8 cellular contexts compared by ENCODE assay signal in genomic region chr1:2255420-2256369, GRCh38. TPM values are rescaled to one million over a fixed set of nuclear protein-coding genes. Genes with fewer than 3 reads are reported as not detected.
DNase-seq lines count a peak whose midpoint lies in the region; ATAC-seq, FAIRE-seq and TF ChIP-seq lines count a peak whose summit lies in the region.

No MANE protein-coding gene starts in this region.

- no peaks in the 10 kb centered on the region for H3K79me2 ChIP-seq in SU-DHL-6 (ENCODE audit: insufficient read depth, low read length)
- peaks cover 99% of the 10 kb centered on the region for H3K79me2 ChIP-seq in keratinocyte (ENCODE audit: control insufficient read depth, insufficient read depth, low read length)

- FAIRE-seq in keratinocyte (lab: Jason Lieb, UNC) = peak; percentile 87

- TF ChIP-seq CTCF in GM13977 (IDR thresholded peaks at IDR 0.05; ENCODE audit: extremely low read depth, insufficient read depth, missing control alignments) = no peak
- no peak for TF ChIP-seq CTCF in SU-DHL-6 (IDR thresholded peaks at IDR 0.05; ENCODE audit: insufficient read depth, low read length, poor library complexity, severe bottlenecking)
- no peak for TF ChIP-seq CTCF in keratinocyte (optimal IDR thresholded peaks at IDR 0.05 in 1 of 3, IDR thresholded peaks at IDR 0.05 in 1 of 3, conservative IDR thresholded peaks at IDR 0.05 in 1 of 3; ENCODE audit: extremely low read depth in 1 of 3, insufficient read depth in 2 of 3, low read length in 3 of 3)

- H3K9me3 Mint-ChIP-seq in activated naive CD8-positive, alpha-beta T cell treated with anti-CD3 and anti-CD28 coated beads for 36 hours = peaks cover 7% of the 10 kb centered on the region

- no peaks in the 10 kb centered on the region for H3K27me3 Mint-ChIP-seq in activated naive CD8-positive, alpha-beta T cell treated with anti-CD3 and anti-CD28 coated beads for 36 hours

- H2AFZ ChIP-seq in SU-DHL-6 (ENCODE audit: low read depth, low read length, severe bottlenecking) (no peak overlapping the region), keratinocyte (ENCODE audit: control insufficient read depth, low read length) (no peak overlapping the region)

- dilution Hi-C loops in keratinocyte (cut with MboI; ENCODE audit: extremely low pct_ligation_motif_present, low sequenced_read_pairs) = no loop called here

- H3K9me3 ChIP-seq in SU-DHL-6 (ENCODE audit: insufficient read depth, low read length) (peaks cover 15% of the 10 kb centered on the region; the same call in 1 of the 2 replicates), keratinocyte (ENCODE audit: control insufficient read depth, low read depth, low read length) (peaks cover 23% of the 10 kb centered on the region)

- no peaks in the 10 kb centered on the region for H3K36me3 ChIP-seq in SU-DHL-6 (ENCODE audit: low read length)
- H3K36me3 ChIP-seq in keratinocyte (ENCODE audit: control insufficient read depth in 2 of 2, extremely low read depth in 1 of 2, insufficient read depth in 2 of 2, low read length in 2 of 2) = peaks cover 9 to 24% of the 10 kb centered on the region in 2 experiments

- no peak overlapping the region for H3K4me2 ChIP-seq in SU-DHL-6 (ENCODE audit: low read depth, low read length, poor library complexity, severe bottlenecking)
- H3K4me2 ChIP-seq in keratinocyte (ENCODE audit: control insufficient read depth, extremely low read depth, insufficient read depth, low read depth, low read length) = peak overlapping the region; percentile 56

- H3K4me3 ChIP-seq in SU-DHL-6 (ENCODE audit: insufficient read depth, low read length, poor library complexity, severe bottlenecking) = no peak overlapping the region
- no peak overlapping the region for H3K4me3 ChIP-seq in keratinocyte (ENCODE audit: control insufficient read depth in 2 of 3, extremely low read depth in 1 of 3, insufficient read depth in 2 of 3, low read depth in 1 of 3, low read length in 3 of 3)

- no peak overlapping the region for H3K9ac ChIP-seq in SU-DHL-6 (ENCODE audit: low read length)
- peak overlapping the region; percentile 19 for H3K9ac ChIP-seq in keratinocyte (ENCODE audit: control insufficient read depth, extremely low read depth, insufficient read depth, low read length)

- H3K4me3 Mint-ChIP-seq in activated naive CD8-positive, alpha-beta T cell treated with anti-CD3 and anti-CD28 coated beads for 36 hours = no peak overlapping the region

- H3K27ac Mint-ChIP-seq in activated naive CD8-positive, alpha-beta T cell treated with anti-CD3 and anti-CD28 coated beads for 36 hours = no peak overlapping the region

- peaks cover 51% of the 10 kb centered on the region for H3K4me1 ChIP-seq in keratinocyte (ENCODE audit: control insufficient read depth, extremely low read depth, insufficient read depth, low read length)

- H3K36me3 Mint-ChIP-seq in activated naive CD8-positive, alpha-beta T cell treated with anti-CD3 and anti-CD28 coated beads for 36 hours = peaks cover 28% of the 10 kb centered on the region

- H3K27ac ChIP-seq in SU-DHL-6 (ENCODE audit: low read depth, low read length) (peak overlapping the region; percentile 16; the same call in 1 of the 2 replicates), keratinocyte (ENCODE audit: control insufficient read depth, insufficient read depth, low read length) (peak overlapping the region; percentile 83)

- H3K9me1 ChIP-seq in keratinocyte (ENCODE audit: control insufficient read depth, extremely low read depth, insufficient read depth, low read length) = peaks cover 4% of the 10 kb centered on the region

- no peaks in the 10 kb centered on the region for H3F3A ChIP-seq in SU-DHL-6 (ENCODE audit: insufficient read depth)

- H4K20me1 ChIP-seq in SU-DHL-6 (ENCODE audit: low read depth, low read length) (no peaks in the 10 kb centered on the region), keratinocyte (ENCODE audit: control insufficient read depth, extremely low read depth, insufficient read depth, low read length) (peaks cover 11% of the 10 kb centered on the region)

- peaks cover 51% of the 10 kb centered on the region for H3K4me1 Mint-ChIP-seq in activated naive CD8-positive, alpha-beta T cell treated with anti-CD3 and anti-CD28 coated beads for 36 hours

- peak; percentile 71 for DNase-seq in GM13977 (ENCODE audit: low spot score)
- peak; percentile 73 for DNase-seq in activated naive CD8-positive, alpha-beta T cell treated with anti-CD3 and anti-CD28 coated beads for 36 hours
- DNase-seq in keratinocyte (ENCODE audit: low read depth, low spot score) = peak; percentile 44
- peak; percentile 47 to 53 for DNase-seq in stimulated activated CD8-positive, alpha-beta memory T cell treated with anti-CD3 and anti-CD28 coated beads, Interleukin-15, amount 100 ng/mL, for 48 hours (ENCODE audit: low read depth in 2 of 2)
- no peak for DNase-seq in putamen (ENCODE audit: low spot score)
- DNase-seq in globus pallidus (ENCODE audit: low spot score) = no peak

- H3K9me2 ChIP-seq in SU-DHL-6 (replicated peaks; ENCODE audit: insufficient read depth, low read length) = no peaks in the 10 kb centered on the region

- no peaks in the 10 kb centered on the region for H3K27me3 ChIP-seq in SU-DHL-6 (ENCODE audit: low read length)
- H3K27me3 ChIP-seq in keratinocyte (ENCODE audit: control insufficient read depth, extremely low read depth, insufficient read depth, low read length) = no peaks in the 10 kb centered on the region

- in situ Hi-C loops in GM13977 (cut with MboI; ENCODE audit: low pct_unique_long_range_greater_than_20kb, low sequenced_read_pairs, unreplicated experiment) = no loop called here

- peak; percentile 42 for ATAC-seq in HG03457 (IDR thresholded peaks at IDR 0.05; ENCODE audit: unreplicated experiment)

RNA-seq across cellular contexts. Expression of gene SKI, which starts 27.6 kb away (rescaled TPM):
- 10 to 100 TPM; 25.4 to 27.3 TPM for total RNA-seq in activated naive CD8-positive, alpha-beta T cell treated with anti-CD3 and anti-CD28 coated beads for 36 hours
- 3.8 to 10.1 TPM (median 4.8 TPM) in 3 replicates for polyA plus RNA-seq in keratinocyte
- polyA plus RNA-seq in keratinocyte (2011; ENCODE audit: low read depth) = 3.4 TPM
- polyA plus RNA-seq in keratinocyte (2011; cell fraction: cytosol; rRNA removed) = 6.8 and 10.6 TPM in 2 replicates
- polyA plus RNA-seq in keratinocyte (2011; cell fraction: nucleus; rRNA removed) = 18.4 and 21.5 TPM in 2 replicates
- 12.2 and 22.1 TPM in 2 replicates for polyA plus RNA-seq in keratinocyte (2012; ENCODE audit: low replicate concordance)
- polyA minus RNA-seq in keratinocyte = 4.8 to 19.5 TPM (median 6.1 TPM) in 3 replicates
- polyA minus RNA-seq in keratinocyte (2011; cell fraction: cytosol; rRNA and poly(A)+ RNA removed) = 25.5 TPM
- polyA minus RNA-seq in keratinocyte (2011; cell fraction: nucleus; rRNA and poly(A)+ RNA removed) = 15.9 and 20.3 TPM in 2 replicates

Comparison
In these comparisons a context has a peak if more than half of its experiments do, and no peak if none do; other contexts are left out.
1. DNase-seq: peak in GM13977 (single experiment), activated naive CD8-positive, alpha-beta T cell treated with anti-CD3 and anti-CD28 coated beads for 36 hours (single experiment), keratinocyte (single experiment) and stimulated activated CD8-positive, alpha-beta memory T cell treated with anti-CD3 and anti-CD28 coated beads, Interleukin-15, amount 100 ng/mL, for 48 hours (2 of 2); none in putamen (single experiment) and globus pallidus (single experiment).